12 cellular contexts compared by ENCODE assay signal in the genomic region with DNA sequence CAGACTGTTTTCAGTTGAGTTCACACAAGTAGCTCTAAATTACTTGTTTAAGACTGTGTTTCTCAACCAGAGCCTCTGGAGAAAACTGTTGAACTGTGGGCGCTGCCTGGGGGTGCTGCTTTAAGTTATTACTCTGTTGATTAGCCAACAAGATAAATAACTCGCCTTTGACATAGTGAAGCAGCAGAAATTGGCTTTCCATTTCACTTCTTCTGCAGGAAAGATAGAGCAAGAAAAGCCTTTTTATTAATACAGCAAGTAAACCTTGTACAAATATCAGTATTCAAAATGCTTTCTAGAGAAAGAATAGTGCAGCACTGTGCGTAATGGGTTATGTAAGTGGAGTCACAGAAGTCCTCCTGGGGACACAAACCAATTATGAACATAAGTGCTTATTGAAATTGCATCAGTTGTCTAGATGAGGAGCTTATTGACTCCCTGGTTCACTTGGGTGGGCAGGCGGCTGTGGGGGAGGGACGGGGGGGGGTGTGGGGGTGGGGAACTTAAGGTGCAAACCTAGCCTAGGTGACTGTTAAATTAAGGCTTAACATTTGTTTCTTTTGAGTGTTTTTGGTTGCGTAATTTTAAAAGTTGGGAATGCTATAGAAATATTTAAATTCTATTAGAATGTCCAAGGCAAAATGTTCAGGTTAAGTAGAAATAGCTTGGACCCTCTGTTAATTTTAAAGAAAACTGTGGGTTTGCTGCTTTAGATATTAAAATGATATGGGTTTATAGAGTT. TPM values are rescaled to one million over a fixed set of nuclear protein-coding genes. Genes with fewer than 3 reads are reported as not detected.
DNase-seq lines count a peak whose midpoint lies in the region; ATAC-seq and TF ChIP-seq lines count a peak whose summit lies in the region.
"Had no signal": no experiment of that assay in that cellular context is flagged by ENCODE, and none has a peak within 500 bp of the region (broad histone marks: within the 10 kb centered on the region; RNA-seq: fewer than 3 reads in every experiment).

No MANE protein-coding gene starts in this region.

- DNase-seq in breast epithelium (ENCODE audit: low spot score in 2 of 2) (no peak), MCF 10A (ENCODE audit: unreplicated experiment) (no peak), fibroblast of the aortic adventitia (ENCODE audit: low read depth) (peak; percentile 55), omental fat pad (ENCODE audit: low spot score) (no peak), NAMALWA (ENCODE audit: low spot score) (no peak), NCI-H1048 (lab: John Stamatoyannopoulos, UW) (no peak), NCI-H446 treated with DMSO at 0.1 percent for 48 hours (lab: John Stamatoyannopoulos, UW) (no peak), RPMI8226 (no peak)
- DNase-seq: activated CD4-positive, alpha-beta T cell treated with anti-CD3 and anti-CD28 coated beads, Interleukin-2, amount 10 ng/mL, durations not matched to agents 7 days and 5 days; NCI-H1092; ovary; SHP77 had no signal

- CTCF ChIA-PET in MCF 10A (lab: Yijun Ruan, JAX) = interaction anchor here (0.5 to 1.3 kb wide), 4 partner anchors 20 to 107 kb away, joined by 3 to 4 read pairs (median 3); no protein-coding TSS in a partner anchor

- H3K4me3 Mint-ChIP-seq in MCF 10A (ENCODE audit: unreplicated experiment) = no peak overlapping the region
- H3K4me3 Mint-ChIP-seq: activated CD4-positive, alpha-beta T cell treated with anti-CD3 and anti-CD28 coated beads, Interleukin-2, amount 10 ng/mL, durations not matched to agents 7 days and 5 days had no signal

- H3K36me3 Mint-ChIP-seq in MCF 10A (ENCODE audit: insufficient read depth, unreplicated experiment) = no peaks in the 10 kb centered on the region

- no peaks in the 10 kb centered on the region for H3K36me3 ChIP-seq in breast epithelium
- H3K36me3 ChIP-seq: ovary had no signal

- no peak overlapping the region for H3K27ac Mint-ChIP-seq in MCF 10A (ENCODE audit: low read depth, unreplicated experiment)
- H3K27ac Mint-ChIP-seq: activated CD4-positive, alpha-beta T cell treated with anti-CD3 and anti-CD28 coated beads, Interleukin-2, amount 10 ng/mL, durations not matched to agents 7 days and 5 days had no signal

- BruUV-seq in MCF 10A (replicated peaks; lab: Mats Ljungman, UMichigan) = no TSS peak

- peaks cover 0 to 22% of the 10 kb centered on the region in 2 donors for H3K4me1 ChIP-seq in breast epithelium

- no peak for TF ChIP-seq CTCF in breast epithelium (IDR thresholded peaks at IDR 0.05)
- no peak for TF ChIP-seq CTCF in MCF 10A (IDR thresholded peaks at IDR 0.05; ENCODE audit: unreplicated experiment)
- no peak for TF ChIP-seq CTCF in fibroblast of the aortic adventitia (IDR thresholded peaks at IDR 0.05; ENCODE audit: insufficient read depth, low read length)
- no peak for TF ChIP-seq CTCF in omental fat pad (IDR thresholded peaks at IDR 0.05)

- no peaks in the 10 kb centered on the region for H3K9me3 ChIP-seq in breast epithelium
- H3K9me3 ChIP-seq: ovary had no signal

- peak; percentile 62 for ATAC-seq in omental fat pad (ENCODE audit: low FRiP score)

- peaks cover 45% of the 10 kb centered on the region for H3K4me1 Mint-ChIP-seq in MCF 10A (ENCODE audit: insufficient read depth, unreplicated experiment)

- no peaks in the 10 kb centered on the region for H3K9me3 Mint-ChIP-seq in MCF 10A (ENCODE audit: unreplicated experiment)
- H3K9me3 Mint-ChIP-seq: activated CD4-positive, alpha-beta T cell treated with anti-CD3 and anti-CD28 coated beads, Interleukin-2, amount 10 ng/mL, durations not matched to agents 7 days and 5 days had no signal

- H3K27me3 ChIP-seq in breast epithelium = no peaks in the 10 kb centered on the region
- H3K27me3 ChIP-seq: ovary had no signal

- intact Hi-C loops in breast epithelium (cut with DNase I; ENCODE audit: low total_unique reads) = no loop called here
- intact Hi-C loops in MCF 10A (cut with micrococcal nuclease) = no loop called here

- peak overlapping the region; percentile 83 for H3K27ac ChIP-seq in breast epithelium

- H3K4me3 ChIP-seq in breast epithelium (peak overlapping the region in 2 of 3 donors; percentile 7 to 46), fibroblast of the aortic adventitia (ENCODE audit: low read depth, low read length) (no peak overlapping the region)

- POLR2A ChIA-PET in MCF 10A (lab: Yijun Ruan, JAX) = interaction anchor here (0.9 to 1.7 kb wide), 5 partner anchors 8 to 110 kb away, joined by 3 to 8 read pairs (median 3); no protein-coding TSS in a partner anchor

- no peaks in the 10 kb centered on the region for H3K27me3 Mint-ChIP-seq in MCF 10A (ENCODE audit: insufficient read depth, unreplicated experiment)
- H3K27me3 Mint-ChIP-seq: activated CD4-positive, alpha-beta T cell treated with anti-CD3 and anti-CD28 coated beads, Interleukin-2, amount 10 ng/mL, durations not matched to agents 7 days and 5 days had no signal

- no peak for TF ChIP-seq POLR2A in breast epithelium (IDR thresholded peaks at IDR 0.05)

RNA-seq across cellular contexts. Expression of a gene that starts 6.3 kb away (rescaled TPM):
- 100 to 1,000 TPM in 1 of 3 donors, 10 to 100 TPM in 2; 54.9 to 125 (median 72.4) TPM for total RNA-seq in breast epithelium
- total RNA-seq in MCF 10A (2022) = 21.3 and 28.1 TPM in 2 replicates
- total RNA-seq in fibroblast of the aortic adventitia (ENCODE audit: low replicate concordance) = 30.4 and 67.0 TPM in 2 replicates
- total RNA-seq in omental fat pad = 10 to 100 TPM; 41.0 to 48.4 (median 47.1) TPM
